ENCODE assay signal across 12 cellular contexts in the genomic region with DNA sequence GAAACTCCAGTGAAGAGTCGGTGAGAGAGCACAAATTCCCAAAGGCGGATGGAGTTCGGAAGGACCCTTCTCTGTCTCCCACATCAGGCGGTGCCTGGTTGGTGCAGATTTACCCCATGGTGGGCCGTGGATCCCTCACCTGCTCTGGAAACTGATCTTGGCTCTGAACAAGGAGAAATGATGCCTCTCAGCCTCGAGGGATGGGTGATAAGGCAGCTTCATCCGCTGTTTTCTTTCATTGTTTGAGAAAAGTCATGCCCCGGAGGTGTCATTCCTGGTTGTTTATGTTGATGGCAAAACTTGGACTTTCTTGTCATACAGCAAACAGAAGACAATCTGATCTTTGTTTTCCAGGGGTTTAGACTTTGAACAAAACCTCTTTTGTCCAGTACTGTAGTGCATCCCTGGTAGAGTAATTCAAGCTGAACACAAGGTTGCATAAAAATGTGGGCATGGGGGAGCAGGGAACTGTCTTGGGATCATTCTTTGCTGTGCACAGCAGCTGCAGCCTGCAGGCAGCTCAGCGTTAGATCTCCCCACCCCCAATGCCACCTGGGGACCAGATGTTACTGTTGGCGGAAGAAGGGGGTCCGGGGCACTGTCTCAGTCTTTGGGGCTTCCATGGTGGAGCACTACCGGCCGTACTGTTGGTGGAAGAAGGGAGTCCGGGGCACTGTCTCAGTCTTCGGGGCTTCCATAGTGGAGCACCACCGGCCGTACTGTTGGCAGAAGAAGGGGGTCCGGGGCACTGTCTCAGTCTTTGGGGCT.
A peak's percentile ranks its signal among the peaks of the same experiment; 100 is the strongest.
DNase-seq lines count a peak whose midpoint lies in the region; ATAC-seq, FAIRE-seq and TF ChIP-seq lines count a peak whose summit lies in the region.
"Had no signal": no experiment of that assay in that cellular context is flagged by ENCODE, and none has a peak within 500 bp of the region (broad histone marks: within the 10 kb centered on the region; RNA-seq: fewer than 3 reads in every experiment).

No MANE protein-coding gene starts in this region.

- TF ChIP-seq CTCF in heart left ventricle (IDR thresholded peaks at IDR 0.05), result no peak

- H3K27me3 ChIP-seq in heart left ventricle (no peaks in the 10 kb centered on the region), layer of hippocampus (ENCODE audit: control insufficient read depth, insufficient read depth, low read length) (no peaks in the 10 kb centered on the region), HAP-1 (ENCODE audit: low read depth) (no peaks in the 10 kb centered on the region)
- H3K27me3 ChIP-seq: hepatocyte had no signal

- TF ChIP-seq POLR2A in heart left ventricle (IDR thresholded peaks at IDR 0.05), result no peak

- DNase-seq in Right ventricle myocardium inferior (ENCODE audit: missing footprints), result peak; percentile 17
- no peak for DNase-seq in heart left ventricle
- no peak for DNase-seq in T-helper 17 cell
- DNase-seq in superior temporal gyrus (ENCODE audit: extremely low spot score), result peak; percentile 52
- no peak for DNase-seq in HTR-8/SVneo (ENCODE audit: insufficient read length, low spot score)
- no peak for DNase-seq in HAP-1 (ENCODE audit: low spot score in 2 of 2)
- DNase-seq in GF-D8 (lab: John Stamatoyannopoulos, UW), result no peak
- DNase-seq: erythroblast, OCI-M1 had no signal

- peak overlapping the region; percentile 45 for H3K27ac Mint-ChIP-seq in T-helper 17 cell

- H3K4me1 Mint-ChIP-seq in T-helper 17 cell, result peaks cover 2% of the 10 kb centered on the region

- H3K4me3 Mint-ChIP-seq in T-helper 17 cell, result no peak overlapping the region

- no peaks in the 10 kb centered on the region for H3K36me3 Mint-ChIP-seq in T-helper 17 cell (ENCODE audit: low read depth)

- in situ Hi-C loops in HAP-1 (cut with MboI; ENCODE audit: low sequenced_read_pairs), result no loop called here

- H3K36me3 ChIP-seq in heart left ventricle (peaks cover 0 to 22% (median 0%) of the 10 kb centered on the region in 9 donors), HAP-1 (replicated peaks) (no peaks in the 10 kb centered on the region)

- FAIRE-seq in HTR-8/SVneo (lab: Jason Lieb, UNC), result no peak

- H3K27me3 Mint-ChIP-seq in T-helper 17 cell, result no peaks in the 10 kb centered on the region

- ATAC-seq in Right ventricle myocardium inferior (no peak), heart left ventricle (no peak), T-helper 17 cell (no peak)
- ATAC-seq: activated CD4-positive, CD25-positive, alpha-beta regulatory T cell treated with anti-CD3 and anti-CD28 coated beads, Interleukin-2, amount 50 U/mL, for 24 hours had no signal

- intact Hi-C loops in Right ventricle myocardium inferior (cut with DNase I), result no loop called here
- intact Hi-C loops in heart left ventricle (cut with DNase I), result no loop called here

- 87 to 93% (median 92%) methylated on average over 18 of the region's 18 CpGs for WGBS in heart left ventricle, 4 donors

- H3K4me1 ChIP-seq in heart left ventricle, result no peaks in the 10 kb centered on the region
- H3K4me1 ChIP-seq in HAP-1, result no peaks in the 10 kb centered on the region

- H3K4me3 ChIP-seq in heart left ventricle, result no peak overlapping the region
- H3K4me3 ChIP-seq in HAP-1, result no peak overlapping the region
- H3K4me3 ChIP-seq: hepatocyte had no signal

- H3K27ac ChIP-seq in heart left ventricle, result no peak overlapping the region
- H3K27ac ChIP-seq in layer of hippocampus (ENCODE audit: low read depth, low read length), result peak overlapping the region; percentile 73
- H3K27ac ChIP-seq: hepatocyte had no signal

- H3K9me3 ChIP-seq in heart left ventricle, result no peaks in the 10 kb centered on the region
- H3K9me3 ChIP-seq in T-helper 17 cell (ENCODE audit: control insufficient read depth, low read length, poor library complexity, severe bottlenecking), result no peaks in the 10 kb centered on the region
- no peaks in the 10 kb centered on the region for H3K9me3 ChIP-seq in HAP-1

Comparison
In these comparisons a context has a peak if more than half of its experiments do, and no peak if none do; other contexts are left out.
1. DNase-seq: peak in Right ventricle myocardium inferior (single experiment) and superior temporal gyrus (single experiment); none in heart left ventricle (0 of 5), T-helper 17 cell (0 of 3), HTR-8/SVneo (single experiment), HAP-1 (0 of 2) and GF-D8 (single experiment).